In the genomic region with DNA sequence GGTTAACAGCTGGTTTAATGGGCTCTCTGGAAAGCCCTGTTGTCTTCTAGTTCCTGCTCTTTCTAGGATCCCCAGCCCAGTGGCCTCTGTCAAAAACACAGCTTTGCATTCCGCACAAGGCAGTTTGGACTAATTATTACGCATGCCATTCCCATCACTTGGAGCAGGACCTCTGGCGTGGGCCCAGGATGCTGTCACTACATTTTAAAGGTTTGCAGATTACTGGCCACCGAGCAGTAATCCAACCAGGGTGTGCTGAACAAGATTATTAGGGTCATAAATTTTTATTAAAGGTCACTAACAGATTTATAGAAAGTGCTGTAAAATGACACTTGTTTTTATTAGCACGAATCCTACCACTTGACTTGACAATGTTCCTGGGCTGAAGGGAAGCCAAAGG, we compare ENCODE assay signal across 28 cellular contexts.
"Had no signal": no experiment of that assay in that cellular context is flagged by ENCODE, and none has a peak within 500 bp of the region (broad histone marks: within the 10 kb centered on the region; RNA-seq: fewer than 3 reads in every experiment).

No MANE protein-coding gene starts in this region.

- ATAC-seq: activated CD4-positive, CD25-positive, alpha-beta regulatory T cell treated with anti-CD3 and anti-CD28 coated beads, Interleukin-2, amount 50 U/mL, for 24 hours; activated CD8-positive, alpha-beta T cell treated with anti-CD3 and anti-CD28 coated beads for 36 hours; activated naive CD4-positive, alpha-beta T cell treated with anti-CD3 and anti-CD28 coated beads, Interleukin-2, amount 50 U/mL, for 72 hours; gastrocnemius medialis; left colon; natural killer cell; stimulated activated naive CD8-positive, alpha-beta T cell treated with anti-CD3 and anti-CD28 coated beads, Interleukin-15, Interleukin-2, amounts not matched to agents 100 U/mL and 50 U/mL, for 24 hours had no signal

- H3K27ac ChIP-seq: gastrocnemius medialis, hepatocyte, spleen, testis, transverse colon, WERI-Rb-1 had no signal

- FAIRE-seq: bronchial epithelial cell, colon, keratinocyte, TTC549 had no signal

- H3K36me3 ChIP-seq: gastrocnemius medialis, spleen, transverse colon, WERI-Rb-1 had no signal

- DNase-seq: activated CD4-positive, alpha-beta T cell treated with anti-CD3 and anti-CD28 coated beads for 48 hours; activated CD8-positive, alpha-beta T cell treated with anti-CD3 and anti-CD28 coated beads for 36 hours; activated naive CD4-positive, alpha-beta T cell; activated T-cell treated with anti-CD3 and anti-CD28 coated beads, Interleukin-2, amount 50 U/mL, for 48 hours; dermis blood vessel endothelial cell; effector CD4-positive, alpha-beta T cell; gastrocnemius medialis; glutamatergic neuron; left colon; mesendoderm; natural killer cell; SK-N-SH; spleen; stimulated activated CD4-positive, alpha-beta T cell treated with anti-CD3 and anti-CD28 coated beads, Interleukin-2, amount 100 ng/mL, for 48 hours; stimulated activated naive CD8-positive, alpha-beta T cell treated with anti-CD3 and anti-CD28 coated beads, Interleukin-15, Interleukin-2, amounts not matched to agents 100 U/mL and 50 U/mL, for 24 hours; SW 1271; T-helper 9 cell; testis; transverse colon; WERI-Rb-1 had no signal

- H3K27me3 ChIP-seq: gastrocnemius medialis, testis had no signal

- H3K9me3 ChIP-seq: gastrocnemius medialis, SK-N-SH, spleen, testis, transverse colon had no signal

- H3K4me3 ChIP-seq: gastrocnemius medialis, hepatocyte, lung, spleen, testis, transverse colon had no signal

- H3K4me1 ChIP-seq: gastrocnemius medialis, spleen, testis, transverse colon had no signal
